15 cellular contexts compared by ENCODE assay signal in genomic region chr2:69298261-69298660, GRCh38.
DNase-seq lines count a peak whose midpoint lies in the region; ATAC-seq, FAIRE-seq and TF ChIP-seq lines count a peak whose summit lies in the region.
"Had no signal": no experiment of that assay in that cellular context is flagged by ENCODE, and none has a peak within 500 bp of the region (broad histone marks: within the 10 kb centered on the region; RNA-seq: fewer than 3 reads in every experiment).

No MANE protein-coding gene starts in this region.

- CTCF ChIA-PET in A549 (lab: Yijun Ruan, JAX), result interaction anchor here (0.6 to 3.5 kb wide), 5 partner anchors 9 to 355 kb away, joined by 3 to 27 read pairs (median 8); partner anchors contain the start of gene ANTXR1

- no peak overlapping the region for H3K4me3 ChIP-seq in A549
- H3K4me3 ChIP-seq: upper lobe of left lung had no signal

- no peaks in the 10 kb centered on the region for H3K4me1 Mint-ChIP-seq in activated T-helper 17 cell treated with anti-CD3 and anti-CD28 coated beads, Interleukin-2, amount 50 U/mL, for 72 hours
- H3K4me1 Mint-ChIP-seq in osteocyte (ENCODE audit: unreplicated experiment), result peaks cover 18% of the 10 kb centered on the region

- no peak for TF ChIP-seq EP300 in A549 (IDR thresholded peaks at IDR 0.05)

- H3K27ac Mint-ChIP-seq in activated T-helper 17 cell treated with anti-CD3 and anti-CD28 coated beads, Interleukin-2, amount 50 U/mL, for 72 hours, result no peak overlapping the region
- H3K27ac Mint-ChIP-seq in osteocyte (ENCODE audit: unreplicated experiment), result no peak overlapping the region
- H3K27ac Mint-ChIP-seq: naive thymus-derived CD4-positive, alpha-beta T cell had no signal

- H3K4me2 ChIP-seq in A549, result peak overlapping the region; percentile 55

- no peaks in the 10 kb centered on the region for H3K9me3 Mint-ChIP-seq in activated T-helper 17 cell treated with anti-CD3 and anti-CD28 coated beads, Interleukin-2, amount 50 U/mL, for 72 hours
- no peaks in the 10 kb centered on the region for H3K9me3 Mint-ChIP-seq in osteocyte (ENCODE audit: unreplicated experiment)

- TF ChIP-seq RAD21 in A549 (conservative IDR thresholded peaks at IDR 0.05 in 1 of 2, IDR thresholded peaks at IDR 0.05 in 1 of 2), result no peak; a peak in 1 of 5 replicates

- TF ChIP-seq CTCF in A549 (IDR thresholded peaks at IDR 0.05) (no peak), osteocyte (IDR thresholded peaks at IDR 0.05) (no peak)

- H3K4me3 Mint-ChIP-seq in activated T-helper 17 cell treated with anti-CD3 and anti-CD28 coated beads, Interleukin-2, amount 50 U/mL, for 72 hours, result no peak overlapping the region
- no peak overlapping the region for H3K4me3 Mint-ChIP-seq in osteocyte (ENCODE audit: unreplicated experiment)
- H3K4me3 Mint-ChIP-seq: naive thymus-derived CD4-positive, alpha-beta T cell had no signal

- DNase-seq in A549 (ENCODE audit: low read depth in 1 of 2, low spot score in 1 of 2), result peak in 1 of 2 experiments; percentile 64
- DNase-seq in HPDE6-E6E7 (ENCODE audit: extremely low spot score), result peak; percentile 82
- DNase-seq in foreskin melanocyte, result peak; percentile 29
- no peak for DNase-seq in osteocyte (ENCODE audit: extremely low spot score, unreplicated experiment)
- DNase-seq in D341Med (ENCODE audit: low spot score), result no peak
- DNase-seq in GM12892 (ENCODE audit: insufficient read length), result no peak
- DNase-seq: hypothalamus; naive thymus-derived CD4-positive, alpha-beta T cell; NCI-H1436; stimulated activated CD4-positive, alpha-beta T cell treated with anti-CD3 and anti-CD28 coated beads, Interleukin-4, amount 100 ng/mL, for 24 hours; upper lobe of left lung had no signal

- TF ChIP-seq POLR2A in A549 (IDR thresholded peaks at IDR 0.05; ENCODE audit: low read length) (no peak), GM12892 (IDR thresholded peaks at IDR 0.05; ENCODE audit: low read depth, low read length) (no peak)

- H3K9me3 ChIP-seq in A549, result no peaks in the 10 kb centered on the region
- H3K9me3 ChIP-seq: BE2C, upper lobe of left lung had no signal

- H3K27ac ChIP-seq in A549, result peak overlapping the region; percentile 68 to 84
- H3K27ac ChIP-seq: upper lobe of left lung had no signal

- peaks cover 8% of the 10 kb centered on the region for H3K27me3 Mint-ChIP-seq in activated T-helper 17 cell treated with anti-CD3 and anti-CD28 coated beads, Interleukin-2, amount 50 U/mL, for 72 hours
- H3K27me3 Mint-ChIP-seq in osteocyte (ENCODE audit: unreplicated experiment), result no peaks in the 10 kb centered on the region

- ATAC-seq in A549 (peak; percentile 83 to 87), HG03175 (IDR thresholded peaks at IDR 0.05; ENCODE audit: unreplicated experiment) (no peak)
- ATAC-seq in activated T-helper 17 cell treated with anti-CD3 and anti-CD28 coated beads, Interleukin-2, amount 50 U/mL, for 72 hours (replicated peaks), result peak; percentile 53
- ATAC-seq: naive thymus-derived CD4-positive, alpha-beta T cell had no signal

- no peaks in the 10 kb centered on the region for H3K36me3 Mint-ChIP-seq in activated T-helper 17 cell treated with anti-CD3 and anti-CD28 coated beads, Interleukin-2, amount 50 U/mL, for 72 hours (ENCODE audit: low read depth)
- no peaks in the 10 kb centered on the region for H3K36me3 Mint-ChIP-seq in osteocyte (ENCODE audit: unreplicated experiment)

- peaks cover 35% of the 10 kb centered on the region for H3K4me1 ChIP-seq in A549

- FAIRE-seq in A549 (lab: Jason Lieb, UNC), result no peak
- FAIRE-seq in GM12892 (lab: Jason Lieb, UNC), result no peak
- FAIRE-seq: GM12891 had no signal

- WGBS in A549 (ENCODE audit: missing lambda C conversion rate), result 28% methylated on average over 7 of the region's 7 CpGs

- POLR2A ChIA-PET in A549 (lab: Yijun Ruan, JAX), result interaction anchor here (0.6 to 0.8 kb wide), 2 partner anchors 9 to 284 kb away, joined by 3 to 5 read pairs; no protein-coding TSS in a partner anchor

TF ChIP-seq in A549, 52 proteins besides CTCF, POLR2A, EP300 and RAD21:
- TF ChIP-seq KDM1A (IDR thresholded peaks at IDR 0.05; ENCODE audit: low read depth) (no peak), E2F6 (IDR thresholded peaks at IDR 0.05; ENCODE audit: borderline replicate concordance, low read depth) (peak; percentile 52; the same call in 1 of the 2 replicates), FOSL2 (IDR thresholded peaks at IDR 0.05) (no peak), FOSL2 (CRISPR knock-in tag; IDR thresholded peaks at IDR 0.05) (peak; percentile 54), MAX (IDR thresholded peaks at IDR 0.05) (peak; percentile 88), JUNB (IDR thresholded peaks at IDR 0.05) (peak; percentile 8; the same call in 1 of the 2 replicates)
TF ChIP-seq in A549: peak in this region for 4.

Comparison
In these comparisons a context has a peak if more than half of its experiments do, and no peak if none do; other contexts are left out.
1. DNase-seq: peak in HPDE6-E6E7 (single experiment) and foreskin melanocyte (single experiment); none in osteocyte (single experiment), D341Med (single experiment) and GM12892 (single experiment).